In the genomic region with DNA sequence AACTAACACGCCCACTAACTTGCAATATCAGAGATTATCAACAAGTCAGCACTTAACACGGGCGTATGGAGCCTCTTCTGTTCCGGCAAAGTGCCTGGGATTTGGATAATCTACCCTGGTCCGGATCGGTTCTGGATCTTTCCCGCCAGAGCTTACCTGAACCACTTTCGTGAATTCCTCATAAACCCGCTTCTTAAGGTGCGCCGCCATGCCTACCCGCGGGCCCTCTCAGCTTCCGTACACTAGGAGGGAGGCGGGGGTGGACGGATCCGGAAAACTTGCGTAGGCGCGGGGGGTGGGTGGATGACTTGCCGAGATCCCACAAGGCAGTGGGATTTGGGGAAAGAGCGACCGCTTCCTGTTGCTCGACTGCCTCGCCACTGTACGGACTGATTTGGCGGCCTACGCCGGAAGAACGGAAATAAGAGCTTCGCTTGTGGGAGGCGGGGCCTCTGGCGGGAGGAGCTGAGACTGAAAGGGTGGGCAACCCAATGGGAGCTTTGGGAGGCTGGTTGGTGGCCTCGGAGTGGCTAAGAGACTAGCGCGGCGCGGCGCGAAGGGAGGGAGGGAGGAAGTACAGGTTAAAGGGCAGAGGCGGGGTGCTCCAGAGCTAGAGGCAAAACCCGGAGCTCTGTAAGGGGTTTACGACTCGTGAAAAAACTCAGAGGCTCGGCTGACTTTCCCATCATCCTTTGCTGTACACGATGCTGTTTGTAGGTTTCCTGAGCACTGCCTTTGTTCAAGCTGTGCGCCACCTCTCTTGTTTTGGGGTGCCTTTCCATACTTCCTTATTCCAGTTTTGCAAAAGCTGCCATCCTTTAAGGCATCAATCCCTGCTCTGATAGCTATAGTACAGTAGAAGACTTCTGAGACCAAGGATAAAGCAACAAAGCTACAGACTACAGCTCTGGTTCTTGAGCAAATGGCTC, we compare ENCODE assay signal across 1 cellular context.
TF ChIP-seq lines count a peak whose summit lies in the region.

Gene INTS4 (minus strand): TSS at position 235 of the 929 bp plus-strand sequence. CDS start 25 bp downstream, at position 210.

TF ChIP-seq in HepG2, 621 proteins besides CTCF, POLR2A, EP300 and RAD21 (continued from another document and continues in another):
- TF ChIP-seq, protein P1, sequence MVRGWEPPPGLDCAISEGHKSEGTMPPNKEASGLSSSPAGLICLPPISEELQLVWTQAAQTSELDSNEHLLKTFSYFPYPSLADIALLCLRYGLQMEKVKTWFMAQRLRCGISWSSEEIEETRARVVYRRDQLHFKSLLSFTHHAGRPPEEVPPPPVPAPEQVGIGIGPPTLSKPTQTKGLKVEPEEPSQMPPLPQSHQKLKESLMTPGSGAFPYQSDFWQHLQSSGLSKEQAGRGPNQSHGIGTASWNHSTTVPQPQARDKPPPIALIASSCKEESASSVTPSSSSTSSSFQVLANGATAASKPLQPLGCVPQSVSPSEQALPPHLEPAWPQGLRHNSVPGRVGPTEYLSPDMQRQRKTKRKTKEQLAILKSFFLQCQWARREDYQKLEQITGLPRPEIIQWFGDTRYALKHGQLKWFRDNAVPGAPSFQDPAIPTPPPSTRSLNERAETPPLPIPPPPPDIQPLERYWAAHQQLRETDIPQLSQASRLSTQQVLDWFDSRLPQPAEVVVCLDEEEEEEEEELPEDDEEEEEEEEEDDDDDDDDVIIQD (CRISPR knock-in tag; IDR thresholded peaks at IDR 0.05; ENCODE audit: low read depth), result peak; percentile 72
- TF ChIP-seq ARID4A (CRISPR knock-in tag; IDR thresholded peaks at IDR 0.05; ENCODE audit: borderline replicate concordance) (peak; percentile 88), ZMYM2 (CRISPR knock-in tag; IDR thresholded peaks at IDR 0.05) (no peak), ZBTB46 (CRISPR knock-in tag; IDR thresholded peaks at IDR 0.05; ENCODE audit: borderline replicate concordance) (no peak), ZNF780A (CRISPR knock-in tag; IDR thresholded peaks at IDR 0.05) (no peak), ZNF614 (CRISPR knock-in tag; IDR thresholded peaks at IDR 0.05; ENCODE audit: borderline replicate concordance) (peak; percentile 82; the same call in 1 of the 2 replicates), KLF16 (CRISPR knock-in tag; IDR thresholded peaks at IDR 0.05) (peak in 1 of 2 experiments; percentile 86; a peak in 1 of 4 replicates), THYN1 (CRISPR knock-in tag; IDR thresholded peaks at IDR 0.05; ENCODE audit: borderline replicate concordance, low read depth) (no peak), NCOA2 (CRISPR knock-in tag; IDR thresholded peaks at IDR 0.05) (peak; percentile 46; the same call in 1 of the 2 replicates), ZNF574 (CRISPR knock-in tag; IDR thresholded peaks at IDR 0.05) (peak; percentile 100), PAWR (CRISPR knock-in tag; IDR thresholded peaks at IDR 0.05; ENCODE audit: borderline replicate concordance) (no peak), ZNF776 (CRISPR knock-in tag; IDR thresholded peaks at IDR 0.05) (no peak), PBX3 (CRISPR knock-in tag; IDR thresholded peaks at IDR 0.05; ENCODE audit: borderline replicate concordance) (no peak), ZHX2 (IDR thresholded peaks at IDR 0.05; ENCODE audit: low read depth) (peak; percentile 13; the same call in 1 of the 2 replicates), ZHX2 (CRISPR knock-in tag; IDR thresholded peaks at IDR 0.05; ENCODE audit: borderline replicate concordance) (no peak), RBM39 (IDR thresholded peaks at IDR 0.05; ENCODE audit: low read depth, low read length, poor library complexity, severe bottlenecking) (no peak)
- TF ChIP-seq, protein P2, sequence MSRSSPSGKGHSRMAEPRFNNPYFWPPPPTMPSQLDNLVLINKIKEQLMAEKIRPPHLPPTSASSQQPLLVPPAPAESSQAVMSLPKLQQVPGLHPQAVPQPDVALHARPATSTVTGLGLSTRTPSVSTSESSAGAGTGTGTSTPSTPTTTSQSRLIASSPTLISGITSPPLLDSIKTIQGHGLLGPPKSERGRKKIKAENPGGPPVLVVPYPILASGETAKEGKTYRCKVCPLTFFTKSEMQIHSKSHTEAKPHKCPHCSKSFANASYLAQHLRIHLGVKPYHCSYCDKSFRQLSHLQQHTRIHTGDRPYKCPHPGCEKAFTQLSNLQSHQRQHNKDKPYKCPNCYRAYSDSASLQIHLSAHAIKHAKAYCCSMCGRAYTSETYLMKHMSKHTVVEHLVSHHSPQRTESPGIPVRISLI (CRISPR knock-in tag; IDR thresholded peaks at IDR 0.05; ENCODE audit: borderline replicate concordance), result peak; percentile 92; the same call in 1 of the 2 replicates
- TF ChIP-seq, protein P3, sequence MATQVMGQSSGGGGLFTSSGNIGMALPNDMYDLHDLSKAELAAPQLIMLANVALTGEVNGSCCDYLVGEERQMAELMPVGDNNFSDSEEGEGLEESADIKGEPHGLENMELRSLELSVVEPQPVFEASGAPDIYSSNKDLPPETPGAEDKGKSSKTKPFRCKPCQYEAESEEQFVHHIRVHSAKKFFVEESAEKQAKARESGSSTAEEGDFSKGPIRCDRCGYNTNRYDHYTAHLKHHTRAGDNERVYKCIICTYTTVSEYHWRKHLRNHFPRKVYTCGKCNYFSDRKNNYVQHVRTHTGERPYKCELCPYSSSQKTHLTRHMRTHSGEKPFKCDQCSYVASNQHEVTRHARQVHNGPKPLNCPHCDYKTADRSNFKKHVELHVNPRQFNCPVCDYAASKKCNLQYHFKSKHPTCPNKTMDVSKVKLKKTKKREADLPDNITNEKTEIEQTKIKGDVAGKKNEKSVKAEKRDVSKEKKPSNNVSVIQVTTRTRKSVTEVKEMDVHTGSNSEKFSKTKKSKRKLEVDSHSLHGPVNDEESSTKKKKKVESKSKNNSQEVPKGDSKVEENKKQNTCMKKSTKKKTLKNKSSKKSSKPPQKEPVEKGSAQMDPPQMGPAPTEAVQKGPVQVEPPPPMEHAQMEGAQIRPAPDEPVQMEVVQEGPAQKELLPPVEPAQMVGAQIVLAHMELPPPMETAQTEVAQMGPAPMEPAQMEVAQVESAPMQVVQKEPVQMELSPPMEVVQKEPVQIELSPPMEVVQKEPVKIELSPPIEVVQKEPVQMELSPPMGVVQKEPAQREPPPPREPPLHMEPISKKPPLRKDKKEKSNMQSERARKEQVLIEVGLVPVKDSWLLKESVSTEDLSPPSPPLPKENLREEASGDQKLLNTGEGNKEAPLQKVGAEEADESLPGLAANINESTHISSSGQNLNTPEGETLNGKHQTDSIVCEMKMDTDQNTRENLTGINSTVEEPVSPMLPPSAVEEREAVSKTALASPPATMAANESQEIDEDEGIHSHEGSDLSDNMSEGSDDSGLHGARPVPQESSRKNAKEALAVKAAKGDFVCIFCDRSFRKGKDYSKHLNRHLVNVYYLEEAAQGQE (IDR thresholded peaks at IDR 0.05; ENCODE audit: borderline replicate concordance in 1 of 2, low read depth in 1 of 2, low read length in 2 of 2), result peak in 1 of 2 experiments; percentile 54; a peak in 1 of 4 replicates
